14 cellular contexts compared by ENCODE assay signal in genomic region chr13:26983533-26984315, GRCh38.
DNase-seq lines count a peak whose midpoint lies in the region; ATAC-seq and TF ChIP-seq lines count a peak whose summit lies in the region.
"Had no signal": no experiment of that assay in that cellular context is flagged by ENCODE, and none has a peak within 500 bp of the region (broad histone marks: within the 10 kb centered on the region; RNA-seq: fewer than 3 reads in every experiment).

No MANE protein-coding gene starts in this region.

- TF ChIP-seq CTCF in gastroesophageal sphincter (IDR thresholded peaks at IDR 0.05) = no peak
- TF ChIP-seq CTCF in sigmoid colon (IDR thresholded peaks at IDR 0.05) = no peak
- no peak for TF ChIP-seq CTCF in endothelial cell (IDR thresholded peaks at IDR 0.05; ENCODE audit: unreplicated experiment)

- no peaks in the 10 kb centered on the region for H3K9me3 ChIP-seq in gastroesophageal sphincter
- no peaks in the 10 kb centered on the region for H3K9me3 ChIP-seq in sigmoid colon
- H3K9me3 ChIP-seq: tibial nerve had no signal

- no peak overlapping the region for H3K4me3 Mint-ChIP-seq in endothelial cell (ENCODE audit: unreplicated experiment)
- H3K4me3 Mint-ChIP-seq: activated T-cell treated with anti-CD3 and anti-CD28 coated beads, Interleukin-2, amount 50 U/mL, for 24 hours; T-helper 1 cell treated with Interleukin-12 subunit alpha and Interleukin-12 subunit beta and Interleukin-4 antibody, amounts not matched to agents 30 μg/mL and 1 μg/mL, for 36 hours had no signal

- DNase-seq in EL = peak; percentile 48
- peak; percentile 34 for DNase-seq in RPMI7951 (ENCODE audit: low read depth)
- no peak for DNase-seq in sigmoid colon
- DNase-seq in endothelial cell (ENCODE audit: low spot score) = no peak
- DNase-seq in putamen (ENCODE audit: low spot score) = no peak
- DNase-seq in activated CD4-positive, CD25-positive, alpha-beta regulatory T cell treated with anti-CD3 and anti-CD28 coated beads, Interleukin-2, amount 50 U/mL, for 72 hours = no peak
- DNase-seq: activated T-cell treated with anti-CD3 and anti-CD28 coated beads, Interleukin-2, amount 50 U/mL, for 24 hours; cerebellar nuclear complex; glutamatergic neuron had no signal

- TF ChIP-seq POLR2A in gastroesophageal sphincter (IDR thresholded peaks at IDR 0.05) = no peak
- TF ChIP-seq POLR2A in sigmoid colon (IDR thresholded peaks at IDR 0.05) = no peak

- H3K36me3 ChIP-seq in gastroesophageal sphincter (no peaks in the 10 kb centered on the region), sigmoid colon (no peaks in the 10 kb centered on the region)
- H3K36me3 ChIP-seq: tibial nerve had no signal

- H3K27me3 Mint-ChIP-seq in endothelial cell (ENCODE audit: unreplicated experiment) = peaks cover 1% of the 10 kb centered on the region

- peaks cover 4% of the 10 kb centered on the region for H3K4me1 Mint-ChIP-seq in endothelial cell (ENCODE audit: unreplicated experiment)

- H3K27ac ChIP-seq in gastroesophageal sphincter = peak overlapping the region; percentile 75 to 89 (median 86)
- peak overlapping the region; percentile 82 to 88 (median 85) for H3K27ac ChIP-seq in sigmoid colon
- H3K27ac ChIP-seq: KMS-11 had no signal

- intact Hi-C loops in sigmoid colon (cut with DNase I) = loop anchor here (2.0 to 10.0 kb wide), 9 partner anchors 37 to 1151 kb away; partner anchors contain the start of genes GTF3A, MTIF3, PAN3 and USP12

- TF ChIP-seq EP300 in gastroesophageal sphincter (IDR thresholded peaks at IDR 0.05) = no peak
- TF ChIP-seq EP300 in sigmoid colon (IDR thresholded peaks at IDR 0.05) = no peak

- H3K36me3 Mint-ChIP-seq in endothelial cell (ENCODE audit: low read depth, unreplicated experiment) = no peaks in the 10 kb centered on the region

- H3K4me3 ChIP-seq in gastroesophageal sphincter (no peak overlapping the region), sigmoid colon (no peak overlapping the region)
- H3K4me3 ChIP-seq: tibial nerve had no signal

- 53 to 70% methylated on average over 11 to 12 of the region's 12 CpGs for WGBS in gastroesophageal sphincter (ENCODE audit: low coverage in 1 of 2), 2 donors
- WGBS in sigmoid colon, 2 donors = 71 to 78% methylated on average over 12 of the region's 12 CpGs

- H3K4me1 ChIP-seq in gastroesophageal sphincter (peaks cover 0 to 54% (median 12%) of the 10 kb centered on the region in 3 donors), sigmoid colon (peaks cover 0 to 48% (median 42%) of the 10 kb centered on the region in 4 donors)

- ATAC-seq in gastroesophageal sphincter = no peak
- no peak for ATAC-seq in HG03039 (IDR thresholded peaks at IDR 0.05; ENCODE audit: unreplicated experiment)

- H3K9me3 Mint-ChIP-seq in endothelial cell (ENCODE audit: unreplicated experiment) = no peaks in the 10 kb centered on the region
- H3K9me3 Mint-ChIP-seq: activated T-cell treated with anti-CD3 and anti-CD28 coated beads, Interleukin-2, amount 50 U/mL, for 24 hours; T-helper 1 cell treated with Interleukin-12 subunit alpha and Interleukin-12 subunit beta and Interleukin-4 antibody, amounts not matched to agents 30 μg/mL and 1 μg/mL, for 36 hours had no signal

- no peak overlapping the region for H3K27ac Mint-ChIP-seq in endothelial cell (ENCODE audit: unreplicated experiment)
- H3K27ac Mint-ChIP-seq: activated T-cell treated with anti-CD3 and anti-CD28 coated beads, Interleukin-2, amount 50 U/mL, for 24 hours; T-helper 1 cell treated with Interleukin-12 subunit alpha and Interleukin-12 subunit beta and Interleukin-4 antibody, amounts not matched to agents 30 μg/mL and 1 μg/mL, for 36 hours had no signal

- H3K27me3 ChIP-seq in gastroesophageal sphincter (no peaks in the 10 kb centered on the region), sigmoid colon (no peaks in the 10 kb centered on the region)

Comparison
In these comparisons a context has a peak if more than half of its experiments do, and no peak if none do; other contexts are left out.
1. DNase-seq: peak in EL (single experiment) and RPMI7951 (single experiment); none in sigmoid colon (single experiment), endothelial cell (single experiment), putamen (single experiment) and activated CD4-positive, CD25-positive, alpha-beta regulatory T cell treated with anti-CD3 and anti-CD28 coated beads, Interleukin-2, amount 50 U/mL, for 72 hours (single experiment).